ENCODE assay signal across 1 cellular context in genomic region chr12:132633901-132634300, GRCh38.
TF ChIP-seq lines count a peak whose summit lies in the region.

No MANE protein-coding gene starts in this region.

TF ChIP-seq in GM23338, 12 proteins besides CTCF, POLR2A, EP300 and RAD21 (continued from another document):
- TF ChIP-seq ZNF462 (CRISPR knock-in tag; IDR thresholded peaks at IDR 0.05) = no peak
- no peak for TF ChIP-seq ZNF114 (CRISPR knock-in tag; IDR thresholded peaks at IDR 0.05)
- no peak for TF ChIP-seq POLR2AphosphoS5 (IDR thresholded peaks at IDR 0.05; ENCODE audit: low read depth)
- TF ChIP-seq NANOG (IDR thresholded peaks at IDR 0.05; ENCODE audit: borderline replicate concordance) = no peak
- no peak for TF ChIP-seq REST (IDR thresholded peaks at IDR 0.05; ENCODE audit: unreplicated experiment)
- TF ChIP-seq EZH2phosphoT487 (IDR thresholded peaks at IDR 0.05; ENCODE audit: unreplicated experiment) = no peak
- no peak for TF ChIP-seq ZNF331 (CRISPR knock-in tag; IDR thresholded peaks at IDR 0.05; ENCODE audit: low read depth)
- no peak for TF ChIP-seq EZH2 (IDR thresholded peaks at IDR 0.05; ENCODE audit: low read depth, unreplicated experiment)
